In genomic region chr2:168494190-168494711, GRCh38 we compare ENCODE assay signal across 12 cellular contexts. TPM values are rescaled to one million over a fixed set of nuclear protein-coding genes. Genes with fewer than 3 reads are reported as not detected.
DNase-seq lines count a peak whose midpoint lies in the region; ATAC-seq, FAIRE-seq and TF ChIP-seq lines count a peak whose summit lies in the region.
"Had no signal": no experiment of that assay in that cellular context is flagged by ENCODE, and none has a peak within 500 bp of the region (broad histone marks: within the 10 kb centered on the region; RNA-seq: fewer than 3 reads in every experiment).

No MANE protein-coding gene starts in this region.

- intact Hi-C loops in heart left ventricle (cut with DNase I), result no loop called here
- intact Hi-C loops in OCI-LY7 (cut with micrococcal nuclease; ENCODE audit: unreplicated experiment), result no loop called here

- H3K27me3 Mint-ChIP-seq in type B pancreatic cell, result no peaks in the 10 kb centered on the region

- BruUV-seq in OCI-LY7 (replicated peaks; lab: Mats Ljungman, UMichigan), result no TSS peak

- H3K27ac ChIP-seq in cardiac muscle cell (no peak overlapping the region), heart left ventricle (no peak overlapping the region), OCI-LY7 (ENCODE audit: low read depth, low read length, poor library complexity, severe bottlenecking) (no peak overlapping the region)
- H3K27ac ChIP-seq: ovary had no signal

- no peak overlapping the region for H3K4me2 ChIP-seq in OCI-LY7 (ENCODE audit: low read length)

- POLR2A ChIA-PET in OCI-LY7 (lab: Charles Lee), result no interaction called here

- H3K4me3 ChIP-seq in cardiac muscle cell (no peak overlapping the region), heart left ventricle (no peak overlapping the region), OCI-LY7 (ENCODE audit: low read depth, low read length, poor library complexity, severe bottlenecking) (no peak overlapping the region), fibroblast of the aortic adventitia (ENCODE audit: low read depth, low read length) (no peak overlapping the region)
- H3K4me3 ChIP-seq: ovary had no signal

- H3K4me3 Mint-ChIP-seq in type B pancreatic cell, result no peak overlapping the region

- H3K36me3 ChIP-seq in cardiac muscle cell, result no peaks in the 10 kb centered on the region
- H3K36me3 ChIP-seq in heart left ventricle, result no peaks in the 10 kb centered on the region
- no peaks in the 10 kb centered on the region for H3K36me3 ChIP-seq in OCI-LY7 (ENCODE audit: insufficient read depth, low read length)
- H3K36me3 ChIP-seq: ovary had no signal

- H3K36me3 Mint-ChIP-seq in type B pancreatic cell, result peaks cover 37% of the 10 kb centered on the region

- H3K27me3 ChIP-seq in cardiac muscle cell (no peaks in the 10 kb centered on the region), heart left ventricle (no peaks in the 10 kb centered on the region)
- H3K27me3 ChIP-seq: ovary had no signal

- FAIRE-seq in RCC 7860 (lab: Jason Lieb, UNC), result no peak
- FAIRE-seq in HTR-8/SVneo (lab: Jason Lieb, UNC), result no peak

- no peaks in the 10 kb centered on the region for H4K20me1 ChIP-seq in OCI-LY7 (ENCODE audit: insufficient read depth, low read length)

- H3K9me3 ChIP-seq in cardiac muscle cell (ENCODE audit: low read depth), result no peaks in the 10 kb centered on the region
- H3K9me3 ChIP-seq in heart left ventricle, result no peaks in the 10 kb centered on the region
- no peaks in the 10 kb centered on the region for H3K9me3 ChIP-seq in OCI-LY7 (ENCODE audit: low read length)
- H3K9me3 ChIP-seq: ovary had no signal

- ATAC-seq in heart left ventricle (no peak), GM18517 (IDR thresholded peaks at IDR 0.05; ENCODE audit: unreplicated experiment) (no peak)

- H3K9me3 Mint-ChIP-seq in type B pancreatic cell, result peaks cover 8% of the 10 kb centered on the region

- DNase-seq in cardiac muscle cell (ENCODE audit: low read depth in 1 of 2, low spot score in 1 of 2) (peak in 1 of 2 donors; percentile 38), heart left ventricle (no peak), OCI-LY7 (ENCODE audit: low spot score) (no peak), fibroblast of the aortic adventitia (ENCODE audit: low read depth) (no peak), type B pancreatic cell (ENCODE audit: extremely low spot score, unreplicated experiment) (no peak), RCC 7860 (ENCODE audit: low spot score) (no peak), HTR-8/SVneo (ENCODE audit: insufficient read length, low spot score) (no peak)
- DNase-seq: AML-193, NCI-H446 treated with DMSO at 0.1 percent for 48 hours, ovary had no signal

- H3K9me2 ChIP-seq in OCI-LY7 (ENCODE audit: insufficient read depth, low read length), result no peaks in the 10 kb centered on the region

- peaks cover 43% of the 10 kb centered on the region for H3K4me1 Mint-ChIP-seq in type B pancreatic cell (ENCODE audit: unreplicated experiment)

- no peaks in the 10 kb centered on the region for H3K79me2 ChIP-seq in OCI-LY7 (ENCODE audit: insufficient read depth, low read depth, low read length)

- H3K4me1 ChIP-seq in cardiac muscle cell (ENCODE audit: low read depth), result peaks cover 27% of the 10 kb centered on the region
- peaks cover 0 to 35% (median 15%) of the 10 kb centered on the region in 12 donors for H3K4me1 ChIP-seq in heart left ventricle
- H3K4me1 ChIP-seq in OCI-LY7 (ENCODE audit: insufficient read depth, low read length, poor library complexity, severe bottlenecking), result peaks cover 11% of the 10 kb centered on the region

- TF ChIP-seq CTCF in cardiac muscle cell (IDR thresholded peaks at IDR 0.05; ENCODE audit: low read depth, low read length) (peak; percentile 52), heart left ventricle (IDR thresholded peaks at IDR 0.05) (peak in 4 of 12 donors; percentile 4 to 18 (median 12)), OCI-LY7 (conservative IDR thresholded peaks at IDR 0.05; ENCODE audit: low read length) (peak; percentile 51), fibroblast of the aortic adventitia (IDR thresholded peaks at IDR 0.05; ENCODE audit: insufficient read depth, low read length) (peak; percentile 25), type B pancreatic cell (conservative IDR thresholded peaks at IDR 0.05) (peak; percentile 67)

- CTCF ChIA-PET in OCI-LY7 (lab: Charles Lee; ENCODE audit: unreplicated experiment), result no interaction called here

- 80 to 88% (median 85%) methylated on average over 7 of the region's 7 CpGs for WGBS in heart left ventricle, 4 donors

- H2AFZ ChIP-seq in OCI-LY7 (ENCODE audit: low read length), result no peak overlapping the region

- no peak overlapping the region for H3K27ac Mint-ChIP-seq in type B pancreatic cell
- H3K27ac Mint-ChIP-seq: activated T-helper 2 cell treated with anti-CD3 and anti-CD28 coated beads, Interferon-gamma antibody, Interleukin-2, Interleukin-4, amounts not matched to agents 10 μg/mL and 5 μg/mL and 100 μg/mL, durations not matched to agents 14 hours and 24 hours and 36 hours had no signal

- no peak for TF ChIP-seq POLR2A in heart left ventricle (IDR thresholded peaks at IDR 0.05)

RNA-seq across cellular contexts. Expression of gene CERS6, which starts 38.2 kb away (rescaled TPM):
- total RNA-seq in cardiac muscle cell (23.4 and 26.6 TPM in 2 replicates), heart left ventricle (10 to 100 TPM; 48.1 to 78.0 (median 67.1) TPM), OCI-LY7 (2022) (0.04 TPM in 1 of 2 replicates, not detected in the other), fibroblast of the aortic adventitia (ENCODE audit: low replicate concordance) (13.2 and 14.2 TPM in 2 replicates), type B pancreatic cell (ENCODE audit: low replicate concordance) (36.9 and 43.0 TPM in 2 replicates)
- polyA plus RNA-seq in cardiac muscle cell (17.1 and 19.2 TPM in 2 replicates), heart left ventricle (10 to 100 TPM; 22.1 to 49.3 TPM)
- not detected in 2 replicates for total RNA-seq in OCI-LY7 (2014; rRNA removed; shearing (Covaris generic))

Comparison
In these comparisons a context has a peak if more than half of its experiments do, and no peak if none do; other contexts are left out.
1. RNA of gene CERS6, which starts 38.2 kb away (total RNA-seq): 48.1 to 78.0 TPM in heart left ventricle, 36.9 to 43.0 TPM in type B pancreatic cell, 23.4 to 26.6 TPM in cardiac muscle cell and 13.2 to 14.2 TPM in fibroblast of the aortic adventitia; 0.04 TPM in OCI-LY7; every median in the first group is over 10 times any median in the second.